ENCODE assay signal across 1 cellular context in genomic region chrX:47585273-47585672, GRCh38.
TF ChIP-seq lines count a peak whose summit lies in the region.

No MANE protein-coding gene starts in this region.

TF ChIP-seq in K562, 482 proteins besides CTCF, POLR2A, EP300 and RAD21:
- TF ChIP-seq POLR2G (IDR thresholded peaks at IDR 0.05; ENCODE audit: low read depth, low read length) (0 out of 2 replicates have a peak, but pooled peaks have one; percentile 34), RBFOX2 (IDR thresholded peaks at IDR 0.05; ENCODE audit: low read depth, low read length) (peak; percentile 44; the same call in 1 of the 2 replicates), SETDB1 (IDR thresholded peaks at IDR 0.05; ENCODE audit: low read length) (no peak)
